Comparison of ENCODE assay signal across 21 cellular contexts in the genomic region with DNA sequence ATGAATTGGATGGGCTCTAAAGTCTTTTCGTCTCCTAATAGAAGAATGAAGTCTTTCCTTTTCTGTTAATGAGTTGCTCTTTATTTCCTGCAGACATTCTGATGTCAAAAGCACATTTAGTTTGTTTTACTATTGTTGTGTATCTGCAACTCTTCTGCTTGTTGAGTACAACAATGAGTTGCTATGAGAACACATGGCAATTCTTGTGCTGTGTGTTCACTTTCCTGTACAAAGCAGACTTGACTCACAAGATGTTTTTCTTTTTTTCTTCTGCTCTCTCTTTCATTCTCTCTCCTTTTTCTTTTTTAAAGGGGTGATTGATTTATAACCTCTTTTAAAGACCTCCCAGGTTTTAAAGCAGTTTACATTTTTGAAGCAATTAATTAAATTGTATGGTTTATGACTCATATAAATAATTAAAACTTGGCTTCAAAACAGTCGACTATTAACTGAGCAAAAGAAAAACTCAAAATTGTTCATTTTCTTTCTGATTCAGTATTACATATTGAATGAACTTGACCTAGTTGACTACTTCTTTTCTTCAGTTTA. TPM values are rescaled to one million over a fixed set of nuclear protein-coding genes. Genes with fewer than 3 reads are reported as not detected.
DNase-seq lines count a peak whose midpoint lies in the region; ATAC-seq, FAIRE-seq and TF ChIP-seq lines count a peak whose summit lies in the region.
"Had no signal": no experiment of that assay in that cellular context is flagged by ENCODE, and none has a peak within 500 bp of the region (broad histone marks: within the 10 kb centered on the region; RNA-seq: fewer than 3 reads in every experiment).

No MANE protein-coding gene starts in this region.

- no peak for FAIRE-seq in endothelial cell of umbilical vein (lab: Jason Lieb, UNC)

- no peaks in the 10 kb centered on the region for H3K9me1 ChIP-seq in endothelial cell of umbilical vein (replicated peaks; ENCODE audit: control insufficient read depth, extremely low read depth, insufficient read depth, low read length)

- H3K27me3 ChIP-seq in SJSA1 (replicated peaks) (no peaks in the 10 kb centered on the region), endothelial cell of umbilical vein (ENCODE audit: control insufficient read depth in 2 of 2, insufficient read depth in 2 of 2, low read length in 2 of 2) (no peaks in the 10 kb centered on the region), osteoblast (ENCODE audit: insufficient read depth, low read length) (no peaks in the 10 kb centered on the region)
- H3K27me3 ChIP-seq: cardiac muscle cell had no signal

- H3K79me2 ChIP-seq in endothelial cell of umbilical vein (ENCODE audit: control insufficient read depth, insufficient read depth, low read length), result no peaks in the 10 kb centered on the region
- peaks cover 7% of the 10 kb centered on the region for H3K79me2 ChIP-seq in osteoblast (ENCODE audit: insufficient read depth, low read length)

- no peak for TF ChIP-seq POLR2A in endothelial cell of umbilical vein (IDR thresholded peaks at IDR 0.05; ENCODE audit: low read depth, low read length)

- no TSS peak for BruUV-seq in endothelial cell of umbilical vein (replicated peaks; lab: Mats Ljungman, UMichigan)

- H3K4me3 ChIP-seq in SJSA1 (no peak overlapping the region), endothelial cell of umbilical vein (replicated peaks in 1 of 3; ENCODE audit: insufficient read depth in 1 of 3, low read depth in 1 of 3, low read length in 3 of 3) (no peak overlapping the region), osteoblast (ENCODE audit: insufficient read depth, low read length) (no peak overlapping the region)
- H3K4me3 ChIP-seq: cardiac muscle cell, mucosa of descending colon had no signal

- H3K36me3 ChIP-seq in SJSA1 (peaks cover 39% of the 10 kb centered on the region), endothelial cell of umbilical vein (ENCODE audit: control insufficient read depth in 2 of 2, extremely low read depth in 1 of 2, insufficient read depth in 2 of 2, low read length in 2 of 2) (peaks cover 3 to 6% of the 10 kb centered on the region in 2 experiments), osteoblast (ENCODE audit: insufficient read depth, low read length) (peaks cover 74% of the 10 kb centered on the region)
- H3K36me3 ChIP-seq: cardiac muscle cell had no signal

- H3K9ac ChIP-seq in endothelial cell of umbilical vein (replicated peaks; ENCODE audit: extremely low read depth, insufficient read depth, low read length), result peak overlapping the region; percentile 68

- intact Hi-C loops in endothelial cell of umbilical vein (cut with micrococcal nuclease), result loop anchor here (1.0 kb wide), 4 partner anchors 10 to 30 kb away; no protein-coding TSS in a partner anchor

- H3K36me3 Mint-ChIP-seq in naive thymus-derived CD8-positive, alpha-beta T cell, result no peaks in the 10 kb centered on the region
- H3K36me3 Mint-ChIP-seq: activated naive CD8-positive, alpha-beta T cell; type B pancreatic cell had no signal

- CTCF ChIA-PET in endothelial cell of umbilical vein (lab: Charles Lee), result interaction anchor here (0.6 to 1.3 kb wide), 5 partner anchors 15 to 230 kb away, joined by 3 to 7 read pairs (median 3); no protein-coding TSS in a partner anchor

- H3K27me3 Mint-ChIP-seq in naive thymus-derived CD8-positive, alpha-beta T cell, result peaks cover 0 to 4% (median 0%) of the 10 kb centered on the region in 5 donors
- H3K27me3 Mint-ChIP-seq: stimulated activated naive CD8-positive, alpha-beta T cell treated with anti-CD3 and anti-CD28 coated beads, Interleukin-15, Interleukin-2, amounts not matched to agents 100 ng/mL and 50 ng/mL, for 24 hours; type B pancreatic cell had no signal

- H4K20me1 ChIP-seq in endothelial cell of umbilical vein (replicated peaks; ENCODE audit: control insufficient read depth, extremely low read depth, insufficient read depth, low read length) (no peaks in the 10 kb centered on the region), osteoblast (ENCODE audit: insufficient read depth, low read length) (no peaks in the 10 kb centered on the region)

- no peaks in the 10 kb centered on the region for H3K4me1 Mint-ChIP-seq in naive thymus-derived CD8-positive, alpha-beta T cell

- no peak overlapping the region for H3K27ac Mint-ChIP-seq in naive thymus-derived CD8-positive, alpha-beta T cell
- H3K27ac Mint-ChIP-seq: activated naive CD8-positive, alpha-beta T cell; stimulated activated naive CD8-positive, alpha-beta T cell treated with anti-CD3 and anti-CD28 coated beads, Interleukin-15, Interleukin-2, amounts not matched to agents 100 ng/mL and 50 ng/mL, for 24 hours; type B pancreatic cell had no signal

- peak overlapping the region; percentile 38 for H3K4me2 ChIP-seq in endothelial cell of umbilical vein (ENCODE audit: insufficient read depth, low read length)
- H3K4me2 ChIP-seq in osteoblast (ENCODE audit: insufficient read depth, low read length), result no peak overlapping the region

- POLR2A ChIA-PET in endothelial cell of umbilical vein (lab: Charles Lee), result no interaction called here
- POLR2A ChIA-PET in naive thymus-derived CD8-positive, alpha-beta T cell (lab: Charles Lee), result no interaction called here

- H2AFZ ChIP-seq in endothelial cell of umbilical vein (ENCODE audit: low read depth, low read length) (no peak overlapping the region), osteoblast (ENCODE audit: low read length) (no peak overlapping the region)

- H3K9me3 ChIP-seq in SJSA1 (replicated peaks) (no peaks in the 10 kb centered on the region), endothelial cell of umbilical vein (replicated peaks; ENCODE audit: control insufficient read depth, insufficient read depth, low read length) (no peaks in the 10 kb centered on the region), osteoblast (ENCODE audit: low read depth, low read length) (no peaks in the 10 kb centered on the region)
- H3K9me3 ChIP-seq: mucosa of descending colon had no signal

- no peak overlapping the region for H3K4me3 Mint-ChIP-seq in naive thymus-derived CD8-positive, alpha-beta T cell
- H3K4me3 Mint-ChIP-seq: activated naive CD8-positive, alpha-beta T cell; stimulated activated naive CD8-positive, alpha-beta T cell treated with anti-CD3 and anti-CD28 coated beads, Interleukin-15, Interleukin-2, amounts not matched to agents 100 ng/mL and 50 ng/mL, for 24 hours; type B pancreatic cell had no signal

- peak overlapping the region; percentile 82 for H3K27ac ChIP-seq in SJSA1
- H3K27ac ChIP-seq in endothelial cell of umbilical vein (ENCODE audit: insufficient read depth, low read depth, low read length), result peak overlapping the region; percentile 79
- H3K27ac ChIP-seq in osteoblast (ENCODE audit: low read depth, low read length), result peak overlapping the region; percentile 40
- H3K27ac ChIP-seq: cardiac muscle cell had no signal

- dilution Hi-C loops in endothelial cell of umbilical vein (cut with MboI; ENCODE audit: extremely low pct_ligation_motif_present, low sequenced_read_pairs), result no loop called here

- DNase-seq in EH (ENCODE audit: low read depth) (peak; percentile 71), SJSA1 (ENCODE audit: low read depth in 1 of 2, low spot score in 2 of 2) (peak in 1 of 2 experiments; percentile 64), endothelial cell of umbilical vein (ENCODE audit: low read depth, low spot score) (peak; percentile 89), osteoblast (ENCODE audit: insufficient read length, low spot score, missing footprints) (no peak), NCI-H510A (lab: John Stamatoyannopoulos, UW) (no peak), germinal center (ENCODE audit: low spot score) (no peak)
- no peak for DNase-seq in naive thymus-derived CD8-positive, alpha-beta T cell
- DNase-seq: activated T-cell treated with anti-CD3 and anti-CD28 coated beads, Interleukin-2, amount 50 U/mL, for 48 hours; Karpas-422; mucosa of descending colon; NCI-H1105 treated with DMSO at 0.1 percent for 48 hours; NCI-H2171 treated with DMSO at 0.1 percent for 48 hours; NCI-H82; right cardiac atrium; T1000 had no signal

- ATAC-seq in naive thymus-derived CD8-positive, alpha-beta T cell, result no peak
- ATAC-seq in GM19023 (IDR thresholded peaks at IDR 0.05; ENCODE audit: unreplicated experiment), result no peak
- ATAC-seq: mucosa of descending colon, right cardiac atrium had no signal

- H3K4me1 ChIP-seq in SJSA1 (replicated peaks), result peaks cover 32% of the 10 kb centered on the region
- H3K4me1 ChIP-seq in endothelial cell of umbilical vein (ENCODE audit: control insufficient read depth, extremely low read depth, insufficient read depth, low read length), result peaks cover 24% of the 10 kb centered on the region
- H3K4me1 ChIP-seq in osteoblast (ENCODE audit: insufficient read depth, low read length), result no peaks in the 10 kb centered on the region

- TF ChIP-seq CTCF in endothelial cell of umbilical vein (IDR thresholded peaks at IDR 0.05; ENCODE audit: extremely low read depth in 1 of 2, insufficient read depth in 1 of 2, low read depth in 1 of 2, low read length in 2 of 2) (no peak), osteoblast (IDR thresholded peaks at IDR 0.05; ENCODE audit: extremely low read depth, low read depth, low read length) (no peak)

- H3K9me3 Mint-ChIP-seq in naive thymus-derived CD8-positive, alpha-beta T cell, result no peaks in the 10 kb centered on the region
- H3K9me3 Mint-ChIP-seq: stimulated activated naive CD8-positive, alpha-beta T cell treated with anti-CD3 and anti-CD28 coated beads, Interleukin-15, Interleukin-2, amounts not matched to agents 100 ng/mL and 50 ng/mL, for 24 hours; type B pancreatic cell had no signal

RNA-seq across cellular contexts. Expression of a gene that starts 31.6 kb away (rescaled TPM):
- total RNA-seq in SJSA1 (2014; rRNA removed; shearing (Covaris generic)), result 23.1 and 33.7 TPM in 2 replicates
- total RNA-seq in endothelial cell of umbilical vein (26.2 and 37.0 TPM in 2 replicates), osteoblast (22.8 and 23.6 TPM in 2 replicates)
- 8.9 and 10.0 TPM in 2 replicates for polyA plus RNA-seq in endothelial cell of umbilical vein
- 14.8 and 17.3 TPM in 2 replicates for polyA plus RNA-seq in endothelial cell of umbilical vein (2011; cell fraction: cytosol; rRNA removed)
- 19.6 and 20.6 TPM in 2 replicates for polyA plus RNA-seq in endothelial cell of umbilical vein (2011; cell fraction: nucleus; rRNA removed)
- polyA plus RNA-seq in endothelial cell of umbilical vein (2012), result 26.8 and 33.5 TPM in 2 replicates
- 15.7 and 20.7 TPM in 2 replicates for polyA minus RNA-seq in endothelial cell of umbilical vein
- polyA minus RNA-seq in endothelial cell of umbilical vein (2011; cell fraction: cytosol; rRNA and poly(A)+ RNA removed), result 22.8 TPM
- polyA minus RNA-seq in endothelial cell of umbilical vein (2011; cell fraction: nucleus; rRNA and poly(A)+ RNA removed), result 12.6 and 18.0 TPM in 2 replicates
- total RNA-seq in naive thymus-derived CD8-positive, alpha-beta T cell, result 10 to 100 TPM; 33.0 to 40.0 TPM
- polyA plus RNA-seq in naive thymus-derived CD8-positive, alpha-beta T cell, result 10 to 100 TPM; 31.3 to 40.9 (median 39.2) TPM

RNA-seq across cellular contexts. Expression of a gene that starts 51.5 kb away (rescaled TPM):
- total RNA-seq in SJSA1 (2014; rRNA removed; shearing (Covaris generic)), result not detected in 2 replicates
- total RNA-seq in endothelial cell of umbilical vein, result not detected in 2 replicates
- not detected in 2 replicates for polyA plus RNA-seq in endothelial cell of umbilical vein
- polyA plus RNA-seq in endothelial cell of umbilical vein (2011; cell fraction: cytosol; rRNA removed), result 0.13 TPM in 1 of 2 replicates, not detected in the other
- not detected in 2 replicates for polyA plus RNA-seq in endothelial cell of umbilical vein (2011; cell fraction: nucleus; rRNA removed)
- polyA plus RNA-seq in endothelial cell of umbilical vein (2012), result not detected in 2 replicates
- polyA minus RNA-seq in endothelial cell of umbilical vein, result not detected in 2 replicates
- not detected for polyA minus RNA-seq in endothelial cell of umbilical vein (2011; cell fraction: cytosol; rRNA and poly(A)+ RNA removed)
- polyA minus RNA-seq in endothelial cell of umbilical vein (2011; cell fraction: nucleus; rRNA and poly(A)+ RNA removed), result 0.38 TPM in 1 of 2 replicates, not detected in the other
- not detected in 2 replicates for total RNA-seq in osteoblast
- total RNA-seq in naive thymus-derived CD8-positive, alpha-beta T cell, result not detected
- not detected for polyA plus RNA-seq in naive thymus-derived CD8-positive, alpha-beta T cell
- total RNA-seq: HT-29 had no signal

Comparison
In these comparisons a context has a peak if more than half of its experiments do, and no peak if none do; other contexts are left out.
1. DNase-seq: peak in EH (single experiment) and endothelial cell of umbilical vein (single experiment); none in osteoblast (single experiment), naive thymus-derived CD8-positive, alpha-beta T cell (0 of 10), NCI-H510A (single experiment) and germinal center (single experiment).
2. Peak in every context shown above with its lines, with median percentiles within 50 percentile points of each other: H3K27ac ChIP-seq.